Comparison of ENCODE assay signal across 23 cellular contexts in genomic region chr11:6615046-6615445, GRCh38. TPM values are rescaled to one million over a fixed set of nuclear protein-coding genes. Genes with fewer than 3 reads are reported as not detected.
DNase-seq lines count a peak whose midpoint lies in the region; ATAC-seq and TF ChIP-seq lines count a peak whose summit lies in the region.
"Had no signal": no experiment of that assay in that cellular context is flagged by ENCODE, and none has a peak within 500 bp of the region (broad histone marks: within the 10 kb centered on the region; RNA-seq: fewer than 3 reads in every experiment).

No MANE protein-coding gene starts in this region.

- dilution Hi-C loops in IMR-90 (cut with HindIII; ENCODE audit: low sequenced_read_pairs, unreplicated experiment) = no loop called here

- no peak overlapping the region for H3K56ac ChIP-seq in IMR-90 (ENCODE audit: extremely low read depth, insufficient read depth, low read length)

- peak overlapping the region; percentile 20 for H2AK9ac ChIP-seq in IMR-90 (replicated peaks; ENCODE audit: low read depth, low read length, poor library complexity)

- no peak overlapping the region for H3K4me3 Mint-ChIP-seq in T-helper 2 cell treated with Interferon-gamma antibody and Interleukin-4, amounts not matched to agents 5 μg/mL and 100 μg/mL, for 36 hours
- H3K4me3 Mint-ChIP-seq: CD14-positive monocyte had no signal

- POLR2A ChIA-PET in IMR-90 (lab: Charles Lee; ENCODE audit: unreplicated experiment) = no interaction called here

- DNase-seq in T-helper 2 cell treated with Interferon-gamma antibody and Interleukin-4, amounts not matched to agents 5 μg/mL and 100 μg/mL, for 36 hours (ENCODE audit: low spot score) = no peak
- DNase-seq in T-helper 2 cell (no peak), IMR-90 (no peak), mesenchymal stem cell (no peak), Kasumi-1 (lab: John Stamatoyannopoulos, UW) (no peak)
- DNase-seq in stimulated activated CD4-positive, alpha-beta T cell treated with anti-CD3 and anti-CD28 coated beads, Interleukin-4, amount 100 ng/mL, for 1 hour = no peak
- DNase-seq: BE2C, Calu3, DMS79 treated with DMSO at 0.1 percent for 48 hours, HCEC 1CT, KBM-7, MG63, NCI-H1105 treated with DMSO at 0.1 percent for 48 hours, NCI-H2029 treated with DMSO at 0.1 percent for 48 hours, NCI-H446 treated with DMSO at 0.1 percent for 48 hours, NCI-H526 treated with DMSO at 0.1 percent for 48 hours, PC-9, SJCRH30 had no signal

- ATAC-seq in IMR-90 (ENCODE audit: low read depth) = no peak
- ATAC-seq: HepG2, Right ventricle myocardium inferior had no signal

- H2AFZ ChIP-seq in IMR-90 (replicated peaks; ENCODE audit: low read length, poor library complexity) (no peak overlapping the region), mesenchymal stem cell (ENCODE audit: low read depth, low read length) (no peak overlapping the region)
- H2AFZ ChIP-seq: PC-9 had no signal

- H3K27ac ChIP-seq in IMR-90 (ENCODE audit: insufficient read depth, low read length) (no peak overlapping the region), mesenchymal stem cell (ENCODE audit: low read length, poor library complexity, severe bottlenecking) (no peak overlapping the region), stomach smooth muscle (ENCODE audit: low read length) (peak overlapping the region; percentile 100)
- H3K27ac ChIP-seq: 22Rv1, PC-9, SJCRH30 had no signal

- H3K9ac ChIP-seq in IMR-90 (ENCODE audit: low read depth, low read length) (no peak overlapping the region), mesenchymal stem cell (ENCODE audit: low read length) (no peak overlapping the region), stomach smooth muscle (ENCODE audit: low read length in 2 of 2) (no peak overlapping the region)

- H2BK20ac ChIP-seq in IMR-90 (ENCODE audit: low read depth, low read length) = no peak overlapping the region

- H2BK12ac ChIP-seq in mesenchymal stem cell (ENCODE audit: low read length in 2 of 2) = no peak overlapping the region

- TF ChIP-seq CTCF in IMR-90 (conservative IDR thresholded peaks at IDR 0.05; ENCODE audit: low read depth, low read length) = no peak

- H2AK5ac ChIP-seq in IMR-90 (ENCODE audit: low read depth, low read length) (no peak overlapping the region), mesenchymal stem cell (ENCODE audit: low read length, severe bottlenecking) (no peak overlapping the region)

- H3K27ac Mint-ChIP-seq in T-helper 2 cell treated with Interferon-gamma antibody and Interleukin-4, amounts not matched to agents 5 μg/mL and 100 μg/mL, for 36 hours = peak overlapping the region; percentile 45

- H3K18ac ChIP-seq in IMR-90 (ENCODE audit: low read depth, low read length) = no peak overlapping the region
- H3K18ac ChIP-seq in mesenchymal stem cell (ENCODE audit: low read depth in 1 of 2, low read length in 2 of 2) = no peak overlapping the region

- H3K23ac ChIP-seq in IMR-90 (ENCODE audit: low read depth, low read length) (no peak overlapping the region), mesenchymal stem cell (ENCODE audit: low read length in 2 of 2) (no peak overlapping the region)

- H3K4me1 ChIP-seq in IMR-90 (ENCODE audit: control insufficient read depth, insufficient read depth, low read length) (peaks cover 16% of the 10 kb centered on the region), mesenchymal stem cell (ENCODE audit: control insufficient read depth, insufficient read depth, low read depth, low read length) (peaks cover 34% of the 10 kb centered on the region), stomach smooth muscle (ENCODE audit: control insufficient read depth, insufficient read depth, low read length) (peaks cover 62% of the 10 kb centered on the region)
- H3K4me1 ChIP-seq: BE2C, SJCRH30 had no signal

- H3K4ac ChIP-seq in IMR-90 (ENCODE audit: low read depth, low read length) (no peak overlapping the region), mesenchymal stem cell (ENCODE audit: low read depth in 1 of 2, low read length in 2 of 2) (no peak overlapping the region)

- H4K20me1 ChIP-seq in IMR-90 (ENCODE audit: insufficient read depth, low read length) = peaks cover 12% of the 10 kb centered on the region

- no peak overlapping the region for H3K4me3 ChIP-seq in IMR-90 (ENCODE audit: insufficient read depth, low read depth, low read length)
- H3K4me3 ChIP-seq in mesenchymal stem cell (ENCODE audit: insufficient read depth in 1 of 2, low read depth in 1 of 2, low read length in 2 of 2) = no peak overlapping the region
- H3K4me3 ChIP-seq in stomach smooth muscle (ENCODE audit: low read length in 2 of 2) = no peak overlapping the region
- H3K4me3 ChIP-seq: MG63, PC-9, SJCRH30 had no signal

- H3K36me3 Mint-ChIP-seq in T-helper 2 cell treated with Interferon-gamma antibody and Interleukin-4, amounts not matched to agents 5 μg/mL and 100 μg/mL, for 36 hours (ENCODE audit: low read depth) = peaks cover 30% of the 10 kb centered on the region

- H3K4me2 ChIP-seq in IMR-90 (ENCODE audit: low read depth, low read length) = no peak overlapping the region
- no peak overlapping the region for H3K4me2 ChIP-seq in mesenchymal stem cell (ENCODE audit: low read length, poor library complexity, severe bottlenecking)
- H3K4me2 ChIP-seq: PC-9 had no signal

- H3K79me1 ChIP-seq in IMR-90 (ENCODE audit: low read depth in 1 of 2, low read length in 2 of 2) (peaks cover 16 to 74% of the 10 kb centered on the region in 2 experiments), mesenchymal stem cell (replicated peaks; ENCODE audit: low read length, poor library complexity, severe bottlenecking) (peaks cover 30% of the 10 kb centered on the region)

- peaks cover 20% of the 10 kb centered on the region for H3K9me1 ChIP-seq in IMR-90 (ENCODE audit: insufficient read depth, low read length)

- no peak for TF ChIP-seq POLR2A in IMR-90 (IDR thresholded peaks at IDR 0.05; ENCODE audit: low read depth, low read length)

- H3K9me3 Mint-ChIP-seq in T-helper 2 cell treated with Interferon-gamma antibody and Interleukin-4, amounts not matched to agents 5 μg/mL and 100 μg/mL, for 36 hours = no peaks in the 10 kb centered on the region
- H3K9me3 Mint-ChIP-seq: CD14-positive monocyte had no signal

- H2BK15ac ChIP-seq in IMR-90 (ENCODE audit: low read depth, low read length) (no peak overlapping the region), mesenchymal stem cell (ENCODE audit: low read depth, poor library complexity, severe bottlenecking) (no peak overlapping the region)

- H4K5ac ChIP-seq in IMR-90 (ENCODE audit: low read depth, low read length) = no peak overlapping the region

- H3K27me3 ChIP-seq in IMR-90 (ENCODE audit: control insufficient read depth, insufficient read depth, low read length) (no peaks in the 10 kb centered on the region), mesenchymal stem cell (ENCODE audit: control insufficient read depth in 1 of 2, insufficient read depth in 1 of 2, low read length in 2 of 2) (no peaks in the 10 kb centered on the region), stomach smooth muscle (ENCODE audit: control insufficient read depth in 1 of 2, insufficient read depth in 2 of 2, low read length in 2 of 2) (no peaks in the 10 kb centered on the region)
- H3K27me3 ChIP-seq: BE2C, MG63, SJCRH30 had no signal

- 100% methylated on average over 3 of the region's 5 CpGs; no CpG with 5 or more reads in 1 of the 2 experiments for WGBS in IMR-90 (ENCODE audit: extremely low coverage in 2 of 2, insufficient read length in 1 of 2), 2 experiments
- 100% methylated on average over 2 of the region's 5 CpGs for WGBS in mesenchymal stem cell

- H3K4me1 Mint-ChIP-seq in T-helper 2 cell treated with Interferon-gamma antibody and Interleukin-4, amounts not matched to agents 5 μg/mL and 100 μg/mL, for 36 hours (ENCODE audit: low read depth) = peaks cover 13% of the 10 kb centered on the region

- H3K14ac ChIP-seq in IMR-90 (replicated peaks; ENCODE audit: low read depth, low read length) (no peak overlapping the region), mesenchymal stem cell (ENCODE audit: low read length in 2 of 2) (no peak overlapping the region)

- intact Hi-C loops in IMR-90 (cut with micrococcal nuclease) = loop anchor here (5.0 kb wide), 1 partner anchor 142 kb away; no protein-coding TSS in a partner anchor

- peaks cover 39% of the 10 kb centered on the region for H3K36me3 ChIP-seq in IMR-90 (ENCODE audit: control insufficient read depth, insufficient read depth, low read length)
- H3K36me3 ChIP-seq in mesenchymal stem cell (ENCODE audit: control insufficient read depth in 1 of 2, insufficient read depth in 2 of 2, low read depth in 1 of 2, low read length in 2 of 2) = peaks cover 49 to 55% of the 10 kb centered on the region in 2 experiments
- peaks cover 35 to 36% of the 10 kb centered on the region in 2 donors for H3K36me3 ChIP-seq in stomach smooth muscle (ENCODE audit: control insufficient read depth in 2 of 2, insufficient read depth in 2 of 2, low read length in 2 of 2)

- H4K91ac ChIP-seq in IMR-90 (ENCODE audit: insufficient read depth, low read depth, low read length) (no peak overlapping the region), mesenchymal stem cell (ENCODE audit: low read length) (peak overlapping the region; percentile 11)

- BruUV-seq in IMR-90 (replicated peaks; lab: Mats Ljungman, UMichigan) = no TSS peak

- H4K8ac ChIP-seq in IMR-90 (ENCODE audit: low read depth in 2 of 2, low read length in 2 of 2) (no peak overlapping the region), mesenchymal stem cell (ENCODE audit: low read length) (no peak overlapping the region)

- CTCF ChIA-PET in IMR-90 (lab: Yijun Ruan, JAX) = no interaction called here

- in situ Hi-C loops in IMR-90 (cut with MboI; ENCODE audit: low sequenced_read_pairs) = loop anchor here (5.0 kb wide), 1 partner anchor 67 kb away; the partner anchor contains the start of gene MRPL17

- H2BK5ac ChIP-seq in IMR-90 (ENCODE audit: low read depth, low read length, poor library complexity, severe bottlenecking) (no peak overlapping the region), mesenchymal stem cell (ENCODE audit: low read depth, low read length, poor library complexity, severe bottlenecking) (no peak overlapping the region)

- no peak for TF ChIP-seq RAD21 in IMR-90 (IDR thresholded peaks at IDR 0.05; ENCODE audit: low read length)

- H3K9me3 ChIP-seq in IMR-90 (ENCODE audit: control insufficient read depth, insufficient read depth, low read length) (no peaks in the 10 kb centered on the region), mesenchymal stem cell (ENCODE audit: control insufficient read depth, low read length) (no peaks in the 10 kb centered on the region), stomach smooth muscle (ENCODE audit: control insufficient read depth in 2 of 2, low read length in 2 of 2) (no peaks in the 10 kb centered on the region)
- H3K9me3 ChIP-seq: BE2C, MG63, SJCRH30 had no signal

- no peaks in the 10 kb centered on the region for H3K27me3 Mint-ChIP-seq in T-helper 2 cell treated with Interferon-gamma antibody and Interleukin-4, amounts not matched to agents 5 μg/mL and 100 μg/mL, for 36 hours (ENCODE audit: low read depth)

- H2BK120ac ChIP-seq in IMR-90 (ENCODE audit: low read depth, low read length) (no peak overlapping the region), mesenchymal stem cell (ENCODE audit: low read depth, low read length) (no peak overlapping the region)

RNA-seq across cellular contexts. Expression of gene TAF10, which starts 3.0 kb away (rescaled TPM):
- 18.6 and 24.4 TPM in 2 replicates for total RNA-seq in IMR-90 (2012; rRNA removed)
- polyA plus RNA-seq in IMR-90 (2012; rRNA removed) = 132 and 180 TPM in 2 replicates
- polyA plus RNA-seq in IMR-90 (2012; cell fraction: cytosol; rRNA removed) = 73.3 and 76.1 TPM in 2 replicates
- 71.9 and 78.4 TPM in 2 replicates for polyA plus RNA-seq in IMR-90 (2012; cell fraction: nucleus; rRNA removed; ENCODE audit: low replicate concordance)
- polyA plus RNA-seq in mesenchymal stem cell (2013, experiment 1 of 2) = 187 TPM
- 195 TPM for polyA plus RNA-seq in mesenchymal stem cell (2013, experiment 2 of 2)

RNA-seq across cellular contexts. Expression of gene TPP1, which starts 4.2 kb away (rescaled TPM):
- 16.7 and 33.5 TPM in 2 replicates for total RNA-seq in IMR-90 (2012; rRNA removed)
- 66.2 and 108 TPM in 2 replicates for polyA plus RNA-seq in IMR-90 (2012; rRNA removed)
- polyA plus RNA-seq in IMR-90 (2012; cell fraction: cytosol; rRNA removed) = 41.8 and 75.0 TPM in 2 replicates
- polyA plus RNA-seq in IMR-90 (2012; cell fraction: nucleus; rRNA removed; ENCODE audit: low replicate concordance) = 76.6 and 101 TPM in 2 replicates
- polyA plus RNA-seq in mesenchymal stem cell (2013, experiment 1 of 2) = 425 TPM
- 399 TPM for polyA plus RNA-seq in mesenchymal stem cell (2013, experiment 2 of 2)

RNA-seq across cellular contexts. Expression of gene ILK, which starts 11.5 kb away (rescaled TPM):
- 272 and 339 TPM in 2 replicates for total RNA-seq in IMR-90 (2012; rRNA removed)
- polyA plus RNA-seq in IMR-90 (2012; rRNA removed) = 367 and 389 TPM in 2 replicates
- polyA plus RNA-seq in IMR-90 (2012; cell fraction: cytosol; rRNA removed) = 266 and 365 TPM in 2 replicates
- 346 and 590 TPM in 2 replicates for polyA plus RNA-seq in IMR-90 (2012; cell fraction: nucleus; rRNA removed; ENCODE audit: low replicate concordance)
- polyA plus RNA-seq in mesenchymal stem cell (2013, experiment 1 of 2) = 309 TPM
- 311 TPM for polyA plus RNA-seq in mesenchymal stem cell (2013, experiment 2 of 2)

RNA-seq across cellular contexts. Expression of gene RRP8, which starts 11.6 kb away (rescaled TPM):
- total RNA-seq in IMR-90 (2012; rRNA removed) = 11.1 and 11.5 TPM in 2 replicates
- polyA plus RNA-seq in IMR-90 (2012; rRNA removed) = 9.0 and 10.8 TPM in 2 replicates
- polyA plus RNA-seq in IMR-90 (2012; cell fraction: cytosol; rRNA removed) = 2.5 and 3.4 TPM in 2 replicates
- 6.7 and 14.2 TPM in 2 replicates for polyA plus RNA-seq in IMR-90 (2012; cell fraction: nucleus; rRNA removed; ENCODE audit: low replicate concordance)
- 21.1 TPM for polyA plus RNA-seq in mesenchymal stem cell (2013, experiment 1 of 2)
- 22.0 TPM for polyA plus RNA-seq in mesenchymal stem cell (2013, experiment 2 of 2)

RNA-seq across cellular contexts. Expression of gene DCHS1, which starts 40.6 kb away (rescaled TPM):
- total RNA-seq in IMR-90 (2012; rRNA removed) = 1.4 and 1.7 TPM in 2 replicates
- polyA plus RNA-seq in IMR-90 (2012; rRNA removed) = 3.3 and 3.8 TPM in 2 replicates
- 2.0 and 3.8 TPM in 2 replicates for polyA plus RNA-seq in IMR-90 (2012; cell fraction: cytosol; rRNA removed)
- 6.7 and 13.0 TPM in 2 replicates for polyA plus RNA-seq in IMR-90 (2012; cell fraction: nucleus; rRNA removed; ENCODE audit: low replicate concordance)
- 13.2 TPM for polyA plus RNA-seq in mesenchymal stem cell (2013, experiment 1 of 2)
- polyA plus RNA-seq in mesenchymal stem cell (2013, experiment 2 of 2) = 12.1 TPM
